Comparison of ENCODE assay signal across 19 cellular contexts in the genomic region with DNA sequence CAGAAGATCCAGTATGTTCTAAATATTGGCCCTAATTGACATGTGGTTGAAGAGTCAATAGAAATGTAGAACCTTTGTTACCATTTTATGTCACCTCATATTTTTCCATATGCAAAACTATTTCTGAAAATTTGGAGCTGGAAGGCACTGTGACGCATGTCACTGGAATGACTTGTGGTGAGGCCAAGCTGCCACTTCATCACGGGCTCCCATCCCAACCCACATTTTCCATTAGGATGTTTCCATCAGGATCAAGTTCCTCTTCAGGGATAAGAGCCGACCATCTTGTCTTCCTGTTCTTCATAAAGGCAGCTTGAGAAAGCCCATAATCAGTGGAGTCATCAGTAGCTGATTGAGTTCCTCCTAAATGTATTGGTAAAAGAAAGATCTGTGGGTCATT.
"Had no signal": no experiment of that assay in that cellular context is flagged by ENCODE, and none has a peak within 500 bp of the region (broad histone marks: within the 10 kb centered on the region; RNA-seq: fewer than 3 reads in every experiment).

No MANE protein-coding gene starts in this region.

- H3K27me3 ChIP-seq: esophagus muscularis mucosa, tibial artery, uterus had no signal

- H3K4me1 ChIP-seq: esophagus muscularis mucosa, tibial artery, uterus had no signal

- H3K4me3 Mint-ChIP-seq: activated CD4-positive, alpha-beta memory T cell treated with anti-CD3 and anti-CD28 coated beads, Interleukin-2, amount 10 ng/mL, durations not matched to agents 7 days and 5 days; activated naive CD4-positive, alpha-beta T cell treated with anti-CD3 and anti-CD28 coated beads, Interleukin-2, amount 50 U/mL, for 24 hours; activated T-cell treated with anti-CD3 and anti-CD28 coated beads, Interleukin-2, amount 50 U/mL, for 24 hours; brain; central memory CD8-positive, alpha-beta T cell; immature natural killer cell; stimulated activated memory B cell treated with anti-CD40 and anti-IgM and Interleukin-4, amounts not matched to agents 10 μg/mL and 1 μg/mL and 100 μg/mL, for 72 hours had no signal

- H3K4me3 ChIP-seq: coronary artery, esophagus muscularis mucosa, tibial artery, uterus had no signal

- H3K4me1 Mint-ChIP-seq: central memory CD8-positive, alpha-beta T cell; immature natural killer cell; stimulated activated memory B cell treated with anti-CD40 and anti-IgM and Interleukin-4, amounts not matched to agents 10 μg/mL and 1 μg/mL and 100 μg/mL, for 72 hours had no signal

- H3K27me3 Mint-ChIP-seq: activated naive CD4-positive, alpha-beta T cell treated with anti-CD3 and anti-CD28 coated beads, Interleukin-2, amount 50 U/mL, for 24 hours; brain; stimulated activated memory B cell treated with anti-CD40 and anti-IgM and Interleukin-4, amounts not matched to agents 10 μg/mL and 1 μg/mL and 100 μg/mL, for 72 hours had no signal

- H3K27ac Mint-ChIP-seq: activated CD4-positive, alpha-beta memory T cell treated with anti-CD3 and anti-CD28 coated beads, Interleukin-2, amount 10 ng/mL, durations not matched to agents 7 days and 5 days; activated naive CD4-positive, alpha-beta T cell treated with anti-CD3 and anti-CD28 coated beads, Interleukin-2, amount 50 U/mL, for 24 hours; activated T-cell treated with anti-CD3 and anti-CD28 coated beads, Interleukin-2, amount 50 U/mL, for 24 hours; brain; immature natural killer cell; natural killer cell treated with Interleukin-12 subunit alpha and Interleukin-12 subunit beta and Interleukin-15 and Interleukin-18, amount 100 ng/mL, for 72 hours; stimulated activated memory B cell treated with anti-CD40 and anti-IgM and Interleukin-4, amounts not matched to agents 10 μg/mL and 1 μg/mL and 100 μg/mL, for 72 hours had no signal

- H3K9me3 Mint-ChIP-seq: activated CD4-positive, alpha-beta memory T cell treated with anti-CD3 and anti-CD28 coated beads, Interleukin-2, amount 10 ng/mL, durations not matched to agents 7 days and 5 days; activated naive CD4-positive, alpha-beta T cell treated with anti-CD3 and anti-CD28 coated beads, Interleukin-2, amount 50 U/mL, for 24 hours; activated T-cell treated with anti-CD3 and anti-CD28 coated beads, Interleukin-2, amount 50 U/mL, for 24 hours; brain; central memory CD8-positive, alpha-beta T cell; immature natural killer cell; natural killer cell treated with Interleukin-12 subunit alpha and Interleukin-12 subunit beta and Interleukin-15 and Interleukin-18, amount 100 ng/mL, for 72 hours; stimulated activated memory B cell treated with anti-CD40 and anti-IgM and Interleukin-4, amounts not matched to agents 10 μg/mL and 1 μg/mL and 100 μg/mL, for 72 hours had no signal

- H3K36me3 ChIP-seq: esophagus muscularis mucosa, tibial artery, uterus had no signal

- DNase-seq: activated CD4-positive, alpha-beta memory T cell treated with anti-CD3 and anti-CD28 coated beads, Interleukin-2, amount 10 ng/mL, durations not matched to agents 7 days and 5 days; activated effector memory CD4-positive, alpha-beta T cell treated with Interleukin-2 at 50 U/mL for 16 hours; activated T-cell treated with anti-CD3 and anti-CD28 coated beads, Interleukin-2, amount 50 U/mL, for 24 hours; head of caudate nucleus; immature natural killer cell; mesendoderm; posterior cingulate gyrus; retina; T1000; tibial artery; uterus had no signal

- H3K27ac ChIP-seq: coronary artery, esophagus muscularis mucosa, tibial artery, uterus, VCaP had no signal

- H3K9me3 ChIP-seq: esophagus muscularis mucosa, tibial artery, uterus had no signal

- H3K36me3 Mint-ChIP-seq: activated naive CD4-positive, alpha-beta T cell treated with anti-CD3 and anti-CD28 coated beads, Interleukin-2, amount 50 U/mL, for 24 hours; brain; immature natural killer cell; natural killer cell treated with Interleukin-12 subunit alpha and Interleukin-12 subunit beta and Interleukin-15 and Interleukin-18, amount 100 ng/mL, for 72 hours; stimulated activated memory B cell treated with anti-CD40 and anti-IgM and Interleukin-4, amounts not matched to agents 10 μg/mL and 1 μg/mL and 100 μg/mL, for 72 hours had no signal
